Comparison of ENCODE assay signal across 11 cellular contexts in genomic region chr14:69137456-69138188, GRCh38. TPM values are rescaled to one million over a fixed set of nuclear protein-coding genes. Genes with fewer than 3 reads are reported as not detected.
A peak's percentile ranks its signal among the peaks of the same experiment; 100 is the strongest.
DNase-seq lines count a peak whose midpoint lies in the region; ATAC-seq, FAIRE-seq and TF ChIP-seq lines count a peak whose summit lies in the region.
"Had no signal": no experiment of that assay in that cellular context is flagged by ENCODE, and none has a peak within 500 bp of the region (broad histone marks: within the 10 kb centered on the region; RNA-seq: fewer than 3 reads in every experiment).

No MANE protein-coding gene starts in this region.

- no peak for TF ChIP-seq EP300 in GM12878 (IDR thresholded peaks at IDR 0.05; ENCODE audit: borderline replicate concordance in 1 of 2, control insufficient read depth in 1 of 2, low read depth in 2 of 2, low read length in 2 of 2)

- no peak for TF ChIP-seq RAD21 in GM12878 (IDR thresholded peaks at IDR 0.05; ENCODE audit: insufficient read depth, low read depth, low read length)

- no peaks in the 10 kb centered on the region for H3K27me3 ChIP-seq in CD4-positive, alpha-beta T cell (ENCODE audit: control insufficient read depth, insufficient read depth, low read length)
- H3K27me3 ChIP-seq in GM12878 (replicated peaks in 1 of 2; ENCODE audit: control insufficient read depth in 2 of 2, insufficient read depth in 2 of 2, low read length in 1 of 2), result no peaks in the 10 kb centered on the region
- H3K27me3 ChIP-seq in muscle layer of colon (ENCODE audit: control insufficient read depth in 1 of 2, insufficient read depth in 2 of 2, low read length in 2 of 2), result no peaks in the 10 kb centered on the region

- SMC1A ChIA-PET in GM12878 (lab: Charles Lee; ENCODE audit: uncharacterized antibody, unreplicated experiment), result interaction anchor here (0.5 to 1.6 kb wide), 6 partner anchors 8 to 334 kb away, joined by 3 to 8 read pairs (median 3); partner anchors contain the start of gene EXD2

- H3K27ac Mint-ChIP-seq in CD4-positive, alpha-beta T cell, result peak overlapping the region; percentile 22
- H3K27ac Mint-ChIP-seq: activated CD4-positive, alpha-beta T cell treated with anti-CD3 and anti-CD28 coated beads, Interleukin-2, amount 10 ng/mL, durations not matched to agents 24 days and 14 days had no signal

- no peak overlapping the region for H3K9ac ChIP-seq in GM12878 (ENCODE audit: control insufficient read depth, insufficient read depth, low read length)
- H3K9ac ChIP-seq in muscle layer of colon (ENCODE audit: low read length), result no peak overlapping the region

- no peaks in the 10 kb centered on the region for H3K9me3 Mint-ChIP-seq in CD4-positive, alpha-beta T cell
- H3K9me3 Mint-ChIP-seq: activated CD4-positive, alpha-beta T cell treated with anti-CD3 and anti-CD28 coated beads, Interleukin-2, amount 10 ng/mL, durations not matched to agents 24 days and 14 days had no signal

- RAD21 ChIA-PET in GM12878 (lab: Charles Lee; ENCODE audit: unreplicated experiment), result interaction anchor here (0.6 to 0.9 kb wide), 3 partner anchors 8 to 578 kb away, joined by 3 to 4 read pairs (median 3); no protein-coding TSS in a partner anchor

- CTCF ChIA-PET in CD4-positive, alpha-beta T cell (lab: Charles Lee), result interaction anchor here (1.6 to 3.3 kb wide), 2 partner anchors 8 to 14 kb away, joined by 4 to 15 read pairs; no protein-coding TSS in a partner anchor
- CTCF ChIA-PET in GM12878 (lab: Yijun Ruan, JAX), result interaction anchor here (0.6 to 4.6 kb wide), 6 partner anchors 7 to 224 kb away, joined by 3 to 30 read pairs (median 5); no protein-coding TSS in a partner anchor

- TF ChIP-seq CTCF in CD4-positive, alpha-beta T cell (IDR thresholded peaks at IDR 0.05), result no peak
- no peak for TF ChIP-seq CTCF in GM12878 (IDR thresholded peaks at IDR 0.05 in 2 of 3, conservative IDR thresholded peaks at IDR 0.05 in 1 of 3; ENCODE audit: control insufficient read depth in 2 of 3, extremely low read depth in 1 of 3, insufficient read depth in 1 of 3, low read depth in 3 of 3, low read length in 3 of 3)

- no TSS peak for BruUV-seq in GM12878 (replicated peaks; lab: Mats Ljungman, UMichigan)

- POLR2A ChIA-PET in CD4-positive, alpha-beta T cell (lab: Charles Lee), result interaction anchor here (0.6 kb wide), 1 partner anchor 13 kb away, joined by 3 read pairs; no protein-coding TSS in a partner anchor
- POLR2A ChIA-PET in GM12878 (lab: Charles Lee), result interaction anchor here (1.2 kb wide), 1 partner anchor 9 kb away, joined by 3 read pairs; no protein-coding TSS in a partner anchor

- H3K4me3 ChIP-seq in GM12878 (peak overlapping the region; percentile 2; the same call in 1 of the 2 replicates), muscle layer of colon (ENCODE audit: low read depth in 1 of 2, low read length in 2 of 2) (no peak overlapping the region)
- H3K4me3 ChIP-seq: lower lobe of right lung had no signal

- H3K4me2 ChIP-seq in GM12878 (ENCODE audit: control insufficient read depth, insufficient read depth), result peak overlapping the region; percentile 2; the same call in 1 of the 2 replicates

- no peaks in the 10 kb centered on the region for H3K27me3 Mint-ChIP-seq in CD4-positive, alpha-beta T cell
- H3K27me3 Mint-ChIP-seq: activated CD4-positive, alpha-beta T cell treated with anti-CD3 and anti-CD28 coated beads, Interleukin-2, amount 10 ng/mL, durations not matched to agents 24 days and 14 days had no signal

- H3K79me2 ChIP-seq in GM12878 (ENCODE audit: control insufficient read depth, insufficient read depth, low read length), result peaks cover 38% of the 10 kb centered on the region

- in situ Hi-C loops in GM12878 (cut with MboI), result no loop called here

- intact Hi-C loops in CD4-positive, alpha-beta T cell (cut with DNase I, micrococcal nuclease), result no loop called here
- intact Hi-C loops in GM12878 (cut with micrococcal nuclease; ENCODE audit: unreplicated experiment), result no loop called here

- H3K36me3 Mint-ChIP-seq in CD4-positive, alpha-beta T cell (ENCODE audit: low read depth), result peaks cover 33% of the 10 kb centered on the region

- no peak overlapping the region for H3K4me3 Mint-ChIP-seq in CD4-positive, alpha-beta T cell
- H3K4me3 Mint-ChIP-seq: activated CD4-positive, alpha-beta T cell treated with anti-CD3 and anti-CD28 coated beads, Interleukin-2, amount 10 ng/mL, durations not matched to agents 24 days and 14 days had no signal

- no peak for TF ChIP-seq POLR2A in GM12878 (IDR thresholded peaks at IDR 0.05; ENCODE audit: low read depth, low read length)

- ATAC-seq in CD4-positive, alpha-beta T cell (ENCODE audit: poor library complexity), result no peak
- ATAC-seq in GM19468 (IDR thresholded peaks at IDR 0.05; ENCODE audit: extremely low read depth, unreplicated experiment) (peak; percentile 62), GM12878 (peak; percentile 93), GM18511 (IDR thresholded peaks at IDR 0.05; ENCODE audit: unreplicated experiment) (no peak), HG03442 (IDR thresholded peaks at IDR 0.05; ENCODE audit: unreplicated experiment) (no peak)

- H3K36me3 ChIP-seq in GM12878 (ENCODE audit: control insufficient read depth in 2 of 2, insufficient read depth in 2 of 2, low read length in 1 of 2) (peaks cover 0 to 15% of the 10 kb centered on the region in 2 experiments; a peak in 2 of 4 replicates), muscle layer of colon (ENCODE audit: insufficient read depth, low read length) (no peaks in the 10 kb centered on the region)
- H3K36me3 ChIP-seq: lower lobe of right lung had no signal

- H3K4me1 Mint-ChIP-seq in CD4-positive, alpha-beta T cell (ENCODE audit: low read depth), result peaks cover 82% of the 10 kb centered on the region

- H3K9me3 ChIP-seq in CD4-positive, alpha-beta T cell (ENCODE audit: control insufficient read depth, low read length), result no peaks in the 10 kb centered on the region
- no peaks in the 10 kb centered on the region for H3K9me3 ChIP-seq in GM12878 (replicated peaks; ENCODE audit: control insufficient read depth, insufficient read depth, low read length)
- no peaks in the 10 kb centered on the region for H3K9me3 ChIP-seq in muscle layer of colon (ENCODE audit: low read length)
- H3K9me3 ChIP-seq: lower lobe of right lung had no signal

- no peak for DNase-seq in CD4-positive, alpha-beta T cell
- DNase-seq in GM12878 (ENCODE audit: low read depth, low spot score) (no peak), kidney tubule cell (ENCODE audit: low spot score) (no peak), retina (no peak)
- DNase-seq: activated CD4-positive, alpha-beta T cell treated with anti-CD3 and anti-CD28 coated beads, Interleukin-2, amount 10 ng/mL, durations not matched to agents 24 days and 14 days; anterior cingulate cortex; lower lobe of right lung had no signal

- H3K27ac ChIP-seq in CD4-positive, alpha-beta T cell (ENCODE audit: low read depth, low read length), result no peak overlapping the region
- H3K27ac ChIP-seq in GM12878 (ENCODE audit: control insufficient read depth, insufficient read depth), result peak overlapping the region; percentile 46; the same call in 1 of the 2 replicates
- peak overlapping the region; percentile 57 for H3K27ac ChIP-seq in muscle layer of colon (ENCODE audit: low read depth, low read length)
- H3K27ac ChIP-seq: lower lobe of right lung had no signal

- 50% methylated on average over 2 of the region's 2 CpGs for WGBS in GM12878 (ENCODE audit: insufficient coverage, insufficient replicate concordance, low lambda C conversion rate, missing lambda C conversion rate)

- no peak for FAIRE-seq in GM12878 (lab: Jason Lieb, UNC)

- peaks cover 18% of the 10 kb centered on the region for H3K4me1 ChIP-seq in GM12878 (ENCODE audit: control insufficient read depth, insufficient read depth, low read length)
- peaks cover 40% of the 10 kb centered on the region for H3K4me1 ChIP-seq in muscle layer of colon (ENCODE audit: insufficient read depth, low read length)

- H2AFZ ChIP-seq in GM12878 (ENCODE audit: control insufficient read depth, low read depth, low read length), result no peak overlapping the region

- 0 out of 2 replicates have a peak, but pooled peaks cover 3% of the 10 kb centered on the region for H4K20me1 ChIP-seq in GM12878 (ENCODE audit: control insufficient read depth, insufficient read depth)

RNA-seq across cellular contexts. Expression of gene DCAF5, which starts 15.3 kb away (rescaled TPM):
- total RNA-seq in CD4-positive, alpha-beta T cell, result 10 to 100 TPM; 60.9 to 61.5 TPM
- total RNA-seq in GM12878 (2013; cell fraction: nucleolus; rRNA removed), result 55.6 and 59.7 TPM in 2 replicates
- 9.8 and 13.2 TPM in 2 replicates for total RNA-seq in GM12878 (2014; rRNA removed)
- 15.9 and 17.4 TPM in 2 replicates for total RNA-seq in GM12878 (2014; rRNA removed; fragmentation: Illumina TruSeq; extraction: Trizol)
- total RNA-seq in GM12878 (2021), result 30.1 and 31.1 TPM in 2 replicates
- 12.0 TPM for polyA plus RNA-seq in GM12878 (2011; ENCODE audit: low read depth)
- 32.0 and 38.1 TPM in 2 replicates for polyA plus RNA-seq in GM12878 (2011; rRNA removed)
- 46.0 and 50.7 TPM in 2 replicates for polyA plus RNA-seq in GM12878 (2011; cell fraction: cytosol; rRNA removed)
- polyA plus RNA-seq in GM12878 (2011; cell fraction: nucleus; rRNA removed), result 81.3 and 94.9 TPM in 2 replicates
- polyA plus RNA-seq in GM12878 (2012), result 19.2 and 21.1 TPM in 2 replicates
- polyA plus RNA-seq in GM12878 (2014; fragmentation: Illumina TruSeq; extraction: Trizol), result 26.8 and 29.4 TPM in 2 replicates
- polyA plus RNA-seq in GM12878 (2014; fragmentation: Nextera tagmentation; extraction: Ambion mirVana), result 1 to 10 TPM; 6.8 to 7.1 TPM
- 24.0 and 24.8 TPM in 2 replicates for polyA plus RNA-seq in GM12878 (2014; rRNA removed)
- 10 to 100 TPM; 18.6 to 19.5 TPM for polyA plus RNA-seq in GM12878 (2016; fragmentation: Nextera tagmentation; extraction: Ambion mirVana)
- 31.4 and 42.5 TPM in 2 replicates for polyA minus RNA-seq in GM12878 (2011; rRNA and poly(A)+ RNA removed)
- polyA minus RNA-seq in GM12878 (2011; cell fraction: cytosol; rRNA and poly(A)+ RNA removed), result 7.9 and 12.3 TPM in 2 replicates
- polyA minus RNA-seq in GM12878 (2011; cell fraction: nucleus; rRNA and poly(A)+ RNA removed), result 29.7 and 55.8 TPM in 2 replicates

RNA-seq across cellular contexts. Expression of gene EXD2, which starts 53.7 kb away (rescaled TPM):
- 1 to 10 TPM; 6.6 to 7.0 TPM for total RNA-seq in CD4-positive, alpha-beta T cell
- 11.9 and 20.6 TPM in 2 replicates for total RNA-seq in GM12878 (2013; cell fraction: nucleolus; rRNA removed)
- total RNA-seq in GM12878 (2014; rRNA removed) (3.9 and 6.2 TPM in 2 replicates), GM12878 (2014; rRNA removed; fragmentation: Illumina TruSeq; extraction: Trizol) (3.6 and 3.7 TPM in 2 replicates), GM12878 (2021) (5.8 and 6.2 TPM in 2 replicates)
- polyA plus RNA-seq in GM12878 (2011; ENCODE audit: low read depth), result 3.7 TPM
- polyA plus RNA-seq in GM12878 (2011; rRNA removed) (12.4 and 13.3 TPM in 2 replicates), GM12878 (2014; fragmentation: Illumina TruSeq; extraction: Trizol) (4.7 and 5.9 TPM in 2 replicates), GM12878 (2014; fragmentation: Nextera tagmentation; extraction: Ambion mirVana) (1 to 10 TPM; 1.0 to 1.3 TPM), GM12878 (2014; rRNA removed) (4.0 and 4.5 TPM in 2 replicates), GM12878 (2016; fragmentation: Nextera tagmentation; extraction: Ambion mirVana) (1 to 10 TPM; 6.1 to 6.7 TPM)
- polyA plus RNA-seq in GM12878 (2011; cell fraction: cytosol; rRNA removed), result 7.2 TPM in 2 replicates
- polyA plus RNA-seq in GM12878 (2011; cell fraction: nucleus; rRNA removed), result 11.5 and 18.5 TPM in 2 replicates
- 4.4 and 5.0 TPM in 2 replicates for polyA plus RNA-seq in GM12878 (2012)
- polyA minus RNA-seq in GM12878 (2011; rRNA and poly(A)+ RNA removed), result 9.7 and 11.3 TPM in 2 replicates
- 3.4 and 3.6 TPM in 2 replicates for polyA minus RNA-seq in GM12878 (2011; cell fraction: cytosol; rRNA and poly(A)+ RNA removed)
- polyA minus RNA-seq in GM12878 (2011; cell fraction: nucleus; rRNA and poly(A)+ RNA removed), result 3.9 and 5.0 TPM in 2 replicates

Comparison
In these comparisons a context has a peak if more than half of its experiments do, and no peak if none do; other contexts are left out.
1. ATAC-seq: peak in GM19468 (single experiment) and GM12878 (single experiment); none in CD4-positive, alpha-beta T cell (single experiment), GM18511 (single experiment) and HG03442 (single experiment).